ENCODE assay signal across 8 cellular contexts in the genomic region with DNA sequence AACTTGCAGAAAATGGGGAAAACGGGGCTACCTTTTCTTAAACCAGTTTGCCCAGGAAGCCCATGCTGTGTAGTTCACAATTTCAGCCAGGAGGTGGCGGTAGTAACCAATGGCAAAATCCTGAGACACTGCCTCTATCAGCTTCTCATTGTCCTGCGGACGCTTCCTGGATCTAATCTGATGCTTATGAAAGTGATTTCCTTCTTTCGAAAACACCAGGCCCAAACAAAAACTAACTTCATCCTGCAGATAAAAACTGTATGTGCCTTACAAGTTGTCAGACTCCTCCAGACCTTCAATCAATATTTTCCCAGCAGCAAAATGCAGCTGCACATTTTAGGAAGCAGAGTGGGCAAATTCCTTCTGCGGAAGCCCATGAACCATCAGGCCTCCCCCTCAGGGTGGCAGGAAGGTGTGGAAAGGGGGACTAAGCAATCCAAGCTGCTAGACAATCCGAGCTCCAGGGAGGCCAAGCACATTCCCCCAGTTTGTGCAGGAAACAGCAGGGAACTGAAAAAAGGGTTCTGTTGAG.
DNase-seq lines count a peak whose midpoint lies in the region; ATAC-seq and TF ChIP-seq lines count a peak whose summit lies in the region.

No MANE protein-coding gene starts in this region.

- ATAC-seq in GM19351 (IDR thresholded peaks at IDR 0.05; ENCODE audit: unreplicated experiment), result peak; percentile 59
- ATAC-seq in HG03439 (IDR thresholded peaks at IDR 0.05; ENCODE audit: unreplicated experiment), result no peak

- TF ChIP-seq CTCF in AG09319 (IDR thresholded peaks at IDR 0.05; ENCODE audit: low read depth, low read length) (peak; percentile 96), right atrium auricular region (IDR thresholded peaks at IDR 0.05) (peak; percentile 94 to 98), retinal pigment epithelial cell (conservative IDR thresholded peaks at IDR 0.05; ENCODE audit: low read depth, low read length) (peak; percentile 97)

- DNase-seq in AG09319 (ENCODE audit: extremely low read depth, low read depth) (peak; percentile 51), NCI-H1092 treated with DMSO at 0.1 percent for 48 hours (lab: John Stamatoyannopoulos, UW) (peak; percentile 20), SW480 (ENCODE audit: low spot score) (peak; percentile 60), adipocyte (ENCODE audit: low read depth) (peak; percentile 85), right atrium auricular region (ENCODE audit: low spot score) (peak; percentile 90), retinal pigment epithelial cell (ENCODE audit: low read depth) (no peak)

- no peaks in the 10 kb centered on the region for H3K36me3 ChIP-seq in adipocyte (ENCODE audit: control insufficient read depth, insufficient read depth, low read length, severe bottlenecking)
- no peaks in the 10 kb centered on the region for H3K36me3 ChIP-seq in right atrium auricular region

- no peaks in the 10 kb centered on the region for H3K27me3 ChIP-seq in adipocyte (replicated peaks; ENCODE audit: control insufficient read depth, insufficient read depth, low read length)
- H3K27me3 ChIP-seq in right atrium auricular region, result no peaks in the 10 kb centered on the region

- peaks cover 19% of the 10 kb centered on the region for H3K4me1 ChIP-seq in adipocyte (ENCODE audit: control insufficient read depth, insufficient read depth, low read length)
- peaks cover 0 to 12% of the 10 kb centered on the region in 2 donors for H3K4me1 ChIP-seq in right atrium auricular region

- H3K27ac ChIP-seq in right atrium auricular region, result peak overlapping the region; percentile 16 to 36

- H3K4me3 ChIP-seq in adipocyte (ENCODE audit: low read length) (no peak overlapping the region), right atrium auricular region (no peak overlapping the region), retinal pigment epithelial cell (ENCODE audit: low read length) (no peak overlapping the region)

- no peaks in the 10 kb centered on the region for H3K9me3 ChIP-seq in adipocyte (ENCODE audit: control insufficient read depth, low read length)
- H3K9me3 ChIP-seq in right atrium auricular region, result no peaks in the 10 kb centered on the region

- peak overlapping the region; percentile 68 for H3K9ac ChIP-seq in adipocyte (ENCODE audit: low read length)
